8 cellular contexts compared by ENCODE assay signal in the genomic region with DNA sequence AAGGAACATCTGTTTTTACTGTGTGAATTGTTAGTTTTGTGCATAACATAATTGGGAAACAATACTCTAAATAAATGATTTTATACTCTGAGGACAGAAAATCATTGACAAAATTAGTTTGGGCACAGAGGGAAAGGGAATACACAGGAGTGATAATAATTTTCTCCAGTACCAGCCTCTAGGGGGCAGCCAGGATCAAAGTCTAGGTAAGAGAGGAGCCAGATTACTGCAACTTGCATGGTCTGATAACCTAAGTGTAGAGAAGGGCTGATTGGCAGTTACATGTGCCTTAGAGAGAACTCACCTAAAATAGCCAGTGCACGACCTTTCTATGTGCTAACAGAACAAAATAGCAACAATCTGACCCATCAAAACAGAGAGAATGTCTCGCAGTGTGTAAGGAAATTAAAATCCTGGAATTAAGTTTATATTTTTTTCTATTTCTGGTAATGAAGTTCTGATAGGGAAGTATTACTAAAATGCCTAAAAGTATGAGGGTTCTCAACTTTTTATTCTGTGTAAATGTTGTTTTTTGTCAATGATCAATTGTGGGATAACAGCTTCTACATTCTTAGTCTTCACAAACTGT.
A peak's percentile ranks its signal among the peaks of the same experiment; 100 is the strongest.
DNase-seq lines count a peak whose midpoint lies in the region; ATAC-seq and TF ChIP-seq lines count a peak whose summit lies in the region.

No MANE protein-coding gene starts in this region.

- H3K4me1 ChIP-seq in osteoblast (ENCODE audit: insufficient read depth, low read length), result no peaks in the 10 kb centered on the region

- H4K20me1 ChIP-seq in osteoblast (ENCODE audit: insufficient read depth, low read length), result no peaks in the 10 kb centered on the region

- peak; percentile 78 for TF ChIP-seq CTCF in osteoblast (IDR thresholded peaks at IDR 0.05; ENCODE audit: extremely low read depth, low read depth, low read length)

- H3K9me3 ChIP-seq in osteoblast (ENCODE audit: low read depth, low read length), result no peaks in the 10 kb centered on the region

- no peak overlapping the region for H3K4me3 ChIP-seq in osteoblast (ENCODE audit: insufficient read depth, low read length)

- DNase-seq in activated CD4-positive, alpha-beta T cell treated with anti-CD3 and anti-CD28 coated beads for 24 hours (ENCODE audit: low read depth in 2 of 2), result peak; percentile 29 to 46
- DNase-seq in activated CD4-positive, alpha-beta T cell treated with anti-CD3 and anti-CD28 coated beads for 1 hour, result no peak
- DNase-seq in NCI-H510A treated with DMSO at 0.1 percent for 48 hours (lab: John Stamatoyannopoulos, UW), result peak; percentile 31
- peak; percentile 5 to 13 for DNase-seq in activated CD8-positive, alpha-beta memory T cell treated with anti-CD3 and anti-CD28 coated beads for 4 hours (ENCODE audit: low read depth in 2 of 2)
- peak; percentile 51 for DNase-seq in fibroblast of peridontal ligament (ENCODE audit: extremely low read depth)
- DNase-seq in osteoblast (ENCODE audit: insufficient read length, low spot score, missing footprints), result peak; percentile 83
- DNase-seq in mesenteric fat pad (ENCODE audit: low spot score), result no peak

- H3K4me2 ChIP-seq in osteoblast (ENCODE audit: insufficient read depth, low read length), result no peak overlapping the region

- no peak overlapping the region for H2AFZ ChIP-seq in osteoblast (ENCODE audit: low read length)

- H3K27me3 ChIP-seq in osteoblast (ENCODE audit: insufficient read depth, low read length), result no peaks in the 10 kb centered on the region

- H3K79me2 ChIP-seq in osteoblast (ENCODE audit: insufficient read depth, low read length), result no peaks in the 10 kb centered on the region

- peak; percentile 80 for ATAC-seq in HG02852 (IDR thresholded peaks at IDR 0.05; ENCODE audit: unreplicated experiment)

- no peaks in the 10 kb centered on the region for H3K36me3 ChIP-seq in osteoblast (ENCODE audit: insufficient read depth, low read length)

- H3K27ac ChIP-seq in osteoblast (ENCODE audit: low read depth, low read length), result no peak overlapping the region

Comparison
In these comparisons a context has a peak if more than half of its experiments do, and no peak if none do; other contexts are left out.
1. DNase-seq: peak in activated CD4-positive, alpha-beta T cell treated with anti-CD3 and anti-CD28 coated beads for 24 hours (2 of 2), NCI-H510A treated with DMSO at 0.1 percent for 48 hours (single experiment), activated CD8-positive, alpha-beta memory T cell treated with anti-CD3 and anti-CD28 coated beads for 4 hours (2 of 2), fibroblast of peridontal ligament (single experiment) and osteoblast (single experiment); none in activated CD4-positive, alpha-beta T cell treated with anti-CD3 and anti-CD28 coated beads for 1 hour (single experiment) and mesenteric fat pad (single experiment).